Comparison of ENCODE assay signal across 1 cellular context in genomic region chr15:101723874-101724674, GRCh38.
A peak's percentile ranks its signal among the peaks of the same experiment; 100 is the strongest.
TF ChIP-seq lines count a peak whose summit lies in the region.

TARS3 (minus strand) TSS chr15:101724473; CDS start chr15:101724387, 86 bp downstream.

TF ChIP-seq in K562, 482 proteins besides CTCF, POLR2A, EP300 and RAD21 (continued from another document and continues in another):
- TF ChIP-seq THAP12 (CRISPR knock-in tag; IDR thresholded peaks at IDR 0.05) (peak; percentile 63; the same call in 1 of the 2 replicates), CBX3 (IDR thresholded peaks at IDR 0.05; ENCODE audit: borderline replicate concordance in 1 of 2, low read length in 2 of 2) (peak in 1 of 2 experiments; percentile 14; a peak in 1 of 3 replicates), LCOR (CRISPR knock-in tag; IDR thresholded peaks at IDR 0.05) (no peak), HMG20B (CRISPR knock-in tag; IDR thresholded peaks at IDR 0.05) (no peak), TEAD1 (CRISPR knock-in tag; IDR thresholded peaks at IDR 0.05) (peak in 1 of 2 experiments; percentile 85; a peak in 2 of 4 replicates), ZNF324 (CRISPR knock-in tag; IDR thresholded peaks at IDR 0.05) (no peak), DMBX1 (CRISPR knock-in tag; IDR thresholded peaks at IDR 0.05; ENCODE audit: borderline replicate concordance) (no peak), EWSR1 (IDR thresholded peaks at IDR 0.05; ENCODE audit: borderline replicate concordance, low read depth, partially characterized antibody) (no peak), ZKSCAN8 (CRISPR knock-in tag; IDR thresholded peaks at IDR 0.05) (no peak), ZNF668 (CRISPR knock-in tag; IDR thresholded peaks at IDR 0.05) (no peak), PHF21A (IDR thresholded peaks at IDR 0.05; ENCODE audit: borderline replicate concordance, low read depth) (no peak), FIP1L1 (IDR thresholded peaks at IDR 0.05; ENCODE audit: low read depth, low read length, poor library complexity, severe bottlenecking) (peak; percentile 82), RBM14 (IDR thresholded peaks at IDR 0.05; ENCODE audit: borderline replicate concordance, insufficient read depth, low read depth, low read length) (no peak), RFX1 (IDR thresholded peaks at IDR 0.05) (no peak), ZBTB8A (IDR thresholded peaks at IDR 0.05; ENCODE audit: partially characterized antibody) (no peak), JUND (IDR thresholded peaks at IDR 0.05; ENCODE audit: borderline replicate concordance, low read depth, low read length) (no peak), JUND (tag; IDR thresholded peaks at IDR 0.05; ENCODE audit: borderline replicate concordance, low read depth, low read length) (no peak), NONO (IDR thresholded peaks at IDR 0.05; ENCODE audit: low read depth in 2 of 2, low read length in 1 of 2) (peak; percentile 85 to 97), DDX20 (tag; IDR thresholded peaks at IDR 0.05; ENCODE audit: low read depth) (no peak), SMARCC2 (IDR thresholded peaks at IDR 0.05; ENCODE audit: low read depth) (no peak), SRSF9 (IDR thresholded peaks at IDR 0.05; ENCODE audit: borderline replicate concordance, low read depth, low read length) (no peak), U2AF1 (optimal IDR thresholded peaks at IDR 0.05; ENCODE audit: low read depth, low read length) (peak; percentile 77), MEIS2 (IDR thresholded peaks at IDR 0.05; ENCODE audit: partially characterized antibody) (no peak), PML (IDR thresholded peaks at IDR 0.05; ENCODE audit: low read length) (peak; percentile 39; the same call in 1 of the 2 replicates), CTCFL (IDR thresholded peaks at IDR 0.05; ENCODE audit: borderline replicate concordance, insufficient read depth, low read depth, low read length, poor library complexity, severe bottlenecking) (peak; percentile 6), RBM25 (IDR thresholded peaks at IDR 0.05; ENCODE audit: low read depth, low read length, severe bottlenecking) (peak; percentile 83), ETS1 (conservative IDR thresholded peaks at IDR 0.05; ENCODE audit: control insufficient read depth, low read depth, low read length) (peak; percentile 36; the same call in 1 of the 2 replicates), BDP1 (IDR thresholded peaks at IDR 0.05; ENCODE audit: insufficient read depth, insufficient read length) (no peak), NR2C2 (CRISPR knock-in tag; IDR thresholded peaks at IDR 0.05) (peak; percentile 76), NR2C2 (tag; IDR thresholded peaks at IDR 0.05) (peak; percentile 72), ZFX (CRISPR knock-in tag; IDR thresholded peaks at IDR 0.05) (peak; percentile 99), ZC3H8 (IDR thresholded peaks at IDR 0.05) (no peak), PHB2 (IDR thresholded peaks at IDR 0.05; ENCODE audit: low read depth) (no peak), ZNF121 (CRISPR knock-in tag; conservative IDR thresholded peaks at IDR 0.05) (no peak)
- TF ChIP-seq, protein P1, sequence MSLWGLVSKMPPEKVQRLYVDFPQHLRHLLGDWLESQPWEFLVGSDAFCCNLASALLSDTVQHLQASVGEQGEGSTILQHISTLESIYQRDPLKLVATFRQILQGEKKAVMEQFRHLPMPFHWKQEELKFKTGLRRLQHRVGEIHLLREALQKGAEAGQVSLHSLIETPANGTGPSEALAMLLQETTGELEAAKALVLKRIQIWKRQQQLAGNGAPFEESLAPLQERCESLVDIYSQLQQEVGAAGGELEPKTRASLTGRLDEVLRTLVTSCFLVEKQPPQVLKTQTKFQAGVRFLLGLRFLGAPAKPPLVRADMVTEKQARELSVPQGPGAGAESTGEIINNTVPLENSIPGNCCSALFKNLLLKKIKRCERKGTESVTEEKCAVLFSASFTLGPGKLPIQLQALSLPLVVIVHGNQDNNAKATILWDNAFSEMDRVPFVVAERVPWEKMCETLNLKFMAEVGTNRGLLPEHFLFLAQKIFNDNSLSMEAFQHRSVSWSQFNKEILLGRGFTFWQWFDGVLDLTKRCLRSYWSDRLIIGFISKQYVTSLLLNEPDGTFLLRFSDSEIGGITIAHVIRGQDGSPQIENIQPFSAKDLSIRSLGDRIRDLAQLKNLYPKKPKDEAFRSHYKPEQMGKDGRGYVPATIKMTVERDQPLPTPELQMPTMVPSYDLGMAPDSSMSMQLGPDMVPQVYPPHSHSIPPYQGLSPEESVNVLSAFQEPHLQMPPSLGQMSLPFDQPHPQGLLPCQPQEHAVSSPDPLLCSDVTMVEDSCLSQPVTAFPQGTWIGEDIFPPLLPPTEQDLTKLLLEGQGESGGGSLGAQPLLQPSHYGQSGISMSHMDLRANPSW (CRISPR knock-in tag; IDR thresholded peaks at IDR 0.05) = 0 out of 2 replicates have a peak, but pooled peaks have one; percentile 56
- TF ChIP-seq, protein P2, sequence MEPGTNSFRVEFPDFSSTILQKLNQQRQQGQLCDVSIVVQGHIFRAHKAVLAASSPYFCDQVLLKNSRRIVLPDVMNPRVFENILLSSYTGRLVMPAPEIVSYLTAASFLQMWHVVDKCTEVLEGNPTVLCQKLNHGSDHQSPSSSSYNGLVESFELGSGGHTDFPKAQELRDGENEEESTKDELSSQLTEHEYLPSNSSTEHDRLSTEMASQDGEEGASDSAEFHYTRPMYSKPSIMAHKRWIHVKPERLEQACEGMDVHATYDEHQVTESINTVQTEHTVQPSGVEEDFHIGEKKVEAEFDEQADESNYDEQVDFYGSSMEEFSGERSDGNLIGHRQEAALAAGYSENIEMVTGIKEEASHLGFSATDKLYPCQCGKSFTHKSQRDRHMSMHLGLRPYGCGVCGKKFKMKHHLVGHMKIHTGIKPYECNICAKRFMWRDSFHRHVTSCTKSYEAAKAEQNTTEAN (CRISPR knock-in tag; IDR thresholded peaks at IDR 0.05) = peak; percentile 88
- TF ChIP-seq, protein P3, sequence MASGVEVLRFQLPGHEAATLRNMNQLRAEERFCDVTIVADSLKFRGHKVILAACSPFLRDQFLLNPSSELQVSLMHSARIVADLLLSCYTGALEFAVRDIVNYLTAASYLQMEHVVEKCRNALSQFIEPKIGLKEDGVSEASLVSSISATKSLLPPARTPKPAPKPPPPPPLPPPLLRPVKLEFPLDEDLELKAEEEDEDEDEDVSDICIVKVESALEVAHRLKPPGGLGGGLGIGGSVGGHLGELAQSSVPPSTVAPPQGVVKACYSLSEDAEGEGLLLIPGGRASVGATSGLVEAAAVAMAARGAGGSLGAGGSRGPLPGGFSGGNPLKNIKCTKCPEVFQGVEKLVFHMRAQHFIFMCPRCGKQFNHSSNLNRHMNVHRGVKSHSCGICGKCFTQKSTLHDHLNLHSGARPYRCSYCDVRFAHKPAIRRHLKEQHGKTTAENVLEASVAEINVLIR (CRISPR knock-in tag; IDR thresholded peaks at IDR 0.05) = no peak
- TF ChIP-seq, protein P4, sequence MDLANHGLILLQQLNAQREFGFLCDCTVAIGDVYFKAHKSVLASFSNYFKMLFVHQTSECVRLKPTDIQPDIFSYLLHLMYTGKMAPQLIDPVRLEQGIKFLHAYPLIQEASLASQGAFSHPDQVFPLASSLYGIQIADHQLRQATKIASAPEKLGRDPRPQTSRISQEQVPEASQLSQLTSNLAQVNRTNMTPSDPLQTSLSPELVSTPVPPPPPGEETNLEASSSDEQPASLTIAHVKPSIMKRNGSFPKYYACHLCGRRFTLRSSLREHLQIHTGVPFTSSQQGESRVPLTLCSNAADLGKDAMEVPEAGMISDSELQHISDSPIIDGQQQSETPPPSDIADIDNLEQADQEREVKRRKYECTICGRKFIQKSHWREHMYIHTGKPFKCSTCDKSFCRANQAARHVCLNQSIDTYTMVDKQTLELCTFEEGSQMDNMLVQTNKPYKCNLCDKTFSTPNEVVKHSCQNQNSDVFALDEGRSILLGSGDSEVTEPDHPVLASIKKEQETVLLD (IDR thresholded peaks at IDR 0.05) = no peak
- TF ChIP-seq, protein P5, sequence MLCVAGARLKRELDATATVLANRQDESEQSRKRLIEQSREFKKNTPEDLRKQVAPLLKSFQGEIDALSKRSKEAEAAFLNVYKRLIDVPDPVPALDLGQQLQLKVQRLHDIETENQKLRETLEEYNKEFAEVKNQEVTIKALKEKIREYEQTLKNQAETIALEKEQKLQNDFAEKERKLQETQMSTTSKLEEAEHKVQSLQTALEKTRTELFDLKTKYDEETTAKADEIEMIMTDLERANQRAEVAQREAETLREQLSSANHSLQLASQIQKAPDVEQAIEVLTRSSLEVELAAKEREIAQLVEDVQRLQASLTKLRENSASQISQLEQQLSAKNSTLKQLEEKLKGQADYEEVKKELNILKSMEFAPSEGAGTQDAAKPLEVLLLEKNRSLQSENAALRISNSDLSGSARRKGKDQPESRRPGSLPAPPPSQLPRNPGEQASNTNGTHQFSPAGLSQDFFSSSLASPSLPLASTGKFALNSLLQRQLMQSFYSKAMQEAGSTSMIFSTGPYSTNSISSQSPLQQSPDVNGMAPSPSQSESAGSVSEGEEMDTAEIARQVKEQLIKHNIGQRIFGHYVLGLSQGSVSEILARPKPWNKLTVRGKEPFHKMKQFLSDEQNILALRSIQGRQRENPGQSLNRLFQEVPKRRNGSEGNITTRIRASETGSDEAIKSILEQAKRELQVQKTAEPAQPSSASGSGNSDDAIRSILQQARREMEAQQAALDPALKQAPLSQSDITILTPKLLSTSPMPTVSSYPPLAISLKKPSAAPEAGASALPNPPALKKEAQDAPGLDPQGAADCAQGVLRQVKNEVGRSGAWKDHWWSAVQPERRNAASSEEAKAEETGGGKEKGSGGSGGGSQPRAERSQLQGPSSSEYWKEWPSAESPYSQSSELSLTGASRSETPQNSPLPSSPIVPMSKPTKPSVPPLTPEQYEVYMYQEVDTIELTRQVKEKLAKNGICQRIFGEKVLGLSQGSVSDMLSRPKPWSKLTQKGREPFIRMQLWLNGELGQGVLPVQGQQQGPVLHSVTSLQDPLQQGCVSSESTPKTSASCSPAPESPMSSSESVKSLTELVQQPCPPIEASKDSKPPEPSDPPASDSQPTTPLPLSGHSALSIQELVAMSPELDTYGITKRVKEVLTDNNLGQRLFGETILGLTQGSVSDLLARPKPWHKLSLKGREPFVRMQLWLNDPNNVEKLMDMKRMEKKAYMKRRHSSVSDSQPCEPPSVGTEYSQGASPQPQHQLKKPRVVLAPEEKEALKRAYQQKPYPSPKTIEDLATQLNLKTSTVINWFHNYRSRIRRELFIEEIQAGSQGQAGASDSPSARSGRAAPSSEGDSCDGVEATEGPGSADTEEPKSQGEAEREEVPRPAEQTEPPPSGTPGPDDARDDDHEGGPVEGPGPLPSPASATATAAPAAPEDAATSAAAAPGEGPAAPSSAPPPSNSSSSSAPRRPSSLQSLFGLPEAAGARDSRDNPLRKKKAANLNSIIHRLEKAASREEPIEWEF (CRISPR knock-in tag; IDR thresholded peaks at IDR 0.05) = no peak
- TF ChIP-seq, protein P6, sequence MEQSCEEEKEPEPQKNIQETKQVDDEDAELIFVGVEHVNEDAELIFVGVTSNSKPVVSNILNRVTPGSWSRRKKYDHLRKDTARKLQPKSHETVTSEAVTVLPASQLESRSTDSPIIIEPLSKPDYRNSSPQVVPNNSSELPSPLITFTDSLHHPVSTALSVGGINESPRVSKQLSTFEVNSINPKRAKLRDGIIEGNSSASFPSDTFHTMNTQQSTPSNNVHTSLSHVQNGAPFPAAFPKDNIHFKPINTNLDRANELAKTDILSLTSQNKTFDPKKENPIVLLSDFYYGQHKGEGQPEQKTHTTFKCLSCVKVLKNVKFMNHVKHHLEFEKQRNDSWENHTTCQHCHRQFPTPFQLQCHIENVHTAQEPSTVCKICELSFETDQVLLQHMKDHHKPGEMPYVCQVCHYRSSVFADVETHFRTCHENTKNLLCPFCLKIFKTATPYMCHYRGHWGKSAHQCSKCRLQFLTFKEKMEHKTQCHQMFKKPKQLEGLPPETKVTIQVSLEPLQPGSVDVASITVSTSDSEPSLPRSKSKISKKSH (CRISPR knock-in tag; IDR thresholded peaks at IDR 0.05) = no peak
- TF ChIP-seq, protein P7, sequence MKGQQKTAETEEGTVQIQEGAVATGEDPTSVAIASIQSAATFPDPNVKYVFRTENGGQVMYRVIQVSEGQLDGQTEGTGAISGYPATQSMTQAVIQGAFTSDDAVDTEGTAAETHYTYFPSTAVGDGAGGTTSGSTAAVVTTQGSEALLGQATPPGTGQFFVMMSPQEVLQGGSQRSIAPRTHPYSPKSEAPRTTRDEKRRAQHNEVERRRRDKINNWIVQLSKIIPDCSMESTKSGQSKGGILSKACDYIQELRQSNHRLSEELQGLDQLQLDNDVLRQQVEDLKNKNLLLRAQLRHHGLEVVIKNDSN (CRISPR knock-in tag; IDR thresholded peaks at IDR 0.05) = no peak
